ENCODE assay signal across 1 cellular context in the genomic region with DNA sequence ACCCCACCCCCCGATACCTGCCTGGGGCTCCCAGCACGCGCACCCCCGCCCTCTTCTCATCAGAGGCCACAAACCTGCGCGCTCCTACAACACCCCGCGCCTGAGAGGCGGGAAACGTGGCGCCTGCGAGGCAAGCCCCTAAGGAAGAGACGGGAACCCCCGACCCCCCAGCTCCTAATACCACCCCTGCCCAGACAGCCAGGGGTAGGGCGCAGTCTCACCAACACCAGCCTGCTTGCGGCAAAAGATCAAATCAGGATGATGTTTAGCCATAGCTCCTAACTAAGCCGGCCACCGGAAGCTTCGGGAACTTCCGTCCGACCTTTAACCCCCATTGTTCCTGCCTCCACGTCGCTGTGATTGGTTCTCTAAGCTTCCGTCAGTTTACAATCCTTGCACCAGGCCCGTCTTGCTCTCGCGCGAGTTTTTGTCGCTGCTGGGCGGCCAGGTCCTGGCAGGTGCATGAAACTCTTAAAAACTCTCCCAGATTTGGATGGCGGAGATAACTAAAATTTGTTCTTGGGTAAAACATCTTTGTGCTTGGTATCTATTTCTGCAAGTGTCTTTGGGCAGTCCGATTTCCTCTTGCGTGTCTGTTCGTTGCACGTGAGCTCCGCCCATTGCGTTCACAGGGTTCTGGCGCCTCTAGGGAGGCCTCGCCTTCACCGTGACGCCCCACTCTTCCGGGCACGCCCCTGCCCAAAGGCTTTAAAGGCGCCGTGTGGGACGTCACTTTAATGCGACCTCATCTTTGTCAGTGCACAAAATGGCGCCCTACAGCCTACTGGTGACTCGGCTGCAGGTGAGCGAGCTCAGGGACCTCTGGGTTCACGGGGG.
TF ChIP-seq lines count a peak whose summit lies in the region.

A gene (plus strand): TSS at position 737 of the 837 bp plus-strand sequence. CDS start 30 bp downstream, at position 767.
A gene with protein sequence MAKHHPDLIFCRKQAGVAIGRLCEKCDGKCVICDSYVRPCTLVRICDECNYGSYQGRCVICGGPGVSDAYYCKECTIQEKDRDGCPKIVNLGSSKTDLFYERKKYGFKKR (minus strand): TSS at position 312 of the 837 bp plus-strand sequence. CDS start 39 bp downstream, at position 273.

TF ChIP-seq in HepG2, 621 proteins besides CTCF, POLR2A, EP300 and RAD21 (continued from another document and continues in another):
- TF ChIP-seq POLR2G (IDR thresholded peaks at IDR 0.05; ENCODE audit: low read depth, low read length) (peak; percentile 80), MIXL1 (CRISPR knock-in tag; IDR thresholded peaks at IDR 0.05) (no peak; the same call in 1 of the 2 replicates), FOXJ3 (CRISPR knock-in tag; IDR thresholded peaks at IDR 0.05; ENCODE audit: borderline replicate concordance) (peak; percentile 47; the same call in 1 of the 2 replicates), TBL1XR1 (IDR thresholded peaks at IDR 0.05; ENCODE audit: borderline replicate concordance, low read length, partially characterized antibody) (no peak), ZC3H4 (CRISPR knock-in tag; IDR thresholded peaks at IDR 0.05; ENCODE audit: borderline replicate concordance) (no peak; the same call in 1 of the 2 replicates), TSC22D2 (CRISPR knock-in tag; IDR thresholded peaks at IDR 0.05; ENCODE audit: borderline replicate concordance) (no peak), IRX3 (CRISPR knock-in tag; IDR thresholded peaks at IDR 0.05; ENCODE audit: borderline replicate concordance, low read depth) (peak; percentile 31; the same call in 1 of the 2 replicates), ZNF124 (CRISPR knock-in tag; IDR thresholded peaks at IDR 0.05) (0 out of 2 replicates have a peak, but pooled peaks have one; percentile 17), ZKSCAN8 (CRISPR knock-in tag; IDR thresholded peaks at IDR 0.05; ENCODE audit: borderline replicate concordance) (peak; percentile 42; the same call in 1 of the 2 replicates), TGIF2 (CRISPR knock-in tag; IDR thresholded peaks at IDR 0.05) (peak; percentile 79; the same call in 1 of the 2 replicates), SIN3A (IDR thresholded peaks at IDR 0.05; ENCODE audit: borderline replicate concordance, low read depth, low read length) (peak; percentile 83), HCFC1 (IDR thresholded peaks at IDR 0.05; ENCODE audit: low read depth, low read length) (peak; percentile 75; the same call in 1 of the 2 replicates), HOXD1 (CRISPR knock-in tag; IDR thresholded peaks at IDR 0.05) (peak; percentile 54; the same call in 1 of the 2 replicates), ATF7 (IDR thresholded peaks at IDR 0.05) (no peak; the same call in 1 of the 2 replicates), ATF7 (CRISPR knock-in tag; IDR thresholded peaks at IDR 0.05) (0 out of 2 replicates have a peak, but pooled peaks have one; percentile 77), CBFB (CRISPR knock-in tag; IDR thresholded peaks at IDR 0.05) (no peak), ARNTL (CRISPR knock-in tag; IDR thresholded peaks at IDR 0.05) (peak; percentile 73; the same call in 1 of the 2 replicates), SIN3B (IDR thresholded peaks at IDR 0.05; ENCODE audit: low read length) (peak; percentile 98), GFI1 (CRISPR knock-in tag; IDR thresholded peaks at IDR 0.05; ENCODE audit: borderline replicate concordance) (no peak; the same call in 1 of the 2 replicates), GABPB1 (CRISPR knock-in tag; IDR thresholded peaks at IDR 0.05) (peak; percentile 91), CREM (IDR thresholded peaks at IDR 0.05) (peak; percentile 99), CREM (CRISPR knock-in tag; IDR thresholded peaks at IDR 0.05) (peak; percentile 87), SP2 (CRISPR knock-in tag; IDR thresholded peaks at IDR 0.05) (peak; percentile 91), EEA1 (CRISPR knock-in tag; IDR thresholded peaks at IDR 0.05; ENCODE audit: borderline replicate concordance) (no peak), ZSCAN20 (CRISPR knock-in tag; IDR thresholded peaks at IDR 0.05; ENCODE audit: borderline replicate concordance) (no peak), SOX13 (IDR thresholded peaks at IDR 0.05) (no peak), SOX13 (CRISPR knock-in tag; conservative IDR thresholded peaks at IDR 0.05 in 1 of 2, IDR thresholded peaks at IDR 0.05 in 1 of 2) (peak in 1 of 2 experiments; percentile 25; a peak in 1 of 4 replicates), ARID2 (CRISPR knock-in tag; IDR thresholded peaks at IDR 0.05; ENCODE audit: borderline replicate concordance) (no peak), ZIK1 (CRISPR knock-in tag; IDR thresholded peaks at IDR 0.05; ENCODE audit: borderline replicate concordance, low read depth) (peak; percentile 75; the same call in 1 of the 2 replicates), HNRNPLL (IDR thresholded peaks at IDR 0.05; ENCODE audit: low read depth, low read length, poor library complexity, severe bottlenecking) (peak; percentile 73), XRCC5 (optimal IDR thresholded peaks at IDR 0.05; ENCODE audit: low read length) (peak; percentile 16), RFXANK (CRISPR knock-in tag; IDR thresholded peaks at IDR 0.05) (no peak), ZNF841 (CRISPR knock-in tag; IDR thresholded peaks at IDR 0.05; ENCODE audit: borderline replicate concordance) (no peak), RBM39 (IDR thresholded peaks at IDR 0.05; ENCODE audit: low read depth, low read length, poor library complexity, severe bottlenecking) (peak; percentile 73), EHMT2 (IDR thresholded peaks at IDR 0.05; ENCODE audit: borderline replicate concordance, low read depth, low read length) (no peak)
- TF ChIP-seq, protein P1, sequence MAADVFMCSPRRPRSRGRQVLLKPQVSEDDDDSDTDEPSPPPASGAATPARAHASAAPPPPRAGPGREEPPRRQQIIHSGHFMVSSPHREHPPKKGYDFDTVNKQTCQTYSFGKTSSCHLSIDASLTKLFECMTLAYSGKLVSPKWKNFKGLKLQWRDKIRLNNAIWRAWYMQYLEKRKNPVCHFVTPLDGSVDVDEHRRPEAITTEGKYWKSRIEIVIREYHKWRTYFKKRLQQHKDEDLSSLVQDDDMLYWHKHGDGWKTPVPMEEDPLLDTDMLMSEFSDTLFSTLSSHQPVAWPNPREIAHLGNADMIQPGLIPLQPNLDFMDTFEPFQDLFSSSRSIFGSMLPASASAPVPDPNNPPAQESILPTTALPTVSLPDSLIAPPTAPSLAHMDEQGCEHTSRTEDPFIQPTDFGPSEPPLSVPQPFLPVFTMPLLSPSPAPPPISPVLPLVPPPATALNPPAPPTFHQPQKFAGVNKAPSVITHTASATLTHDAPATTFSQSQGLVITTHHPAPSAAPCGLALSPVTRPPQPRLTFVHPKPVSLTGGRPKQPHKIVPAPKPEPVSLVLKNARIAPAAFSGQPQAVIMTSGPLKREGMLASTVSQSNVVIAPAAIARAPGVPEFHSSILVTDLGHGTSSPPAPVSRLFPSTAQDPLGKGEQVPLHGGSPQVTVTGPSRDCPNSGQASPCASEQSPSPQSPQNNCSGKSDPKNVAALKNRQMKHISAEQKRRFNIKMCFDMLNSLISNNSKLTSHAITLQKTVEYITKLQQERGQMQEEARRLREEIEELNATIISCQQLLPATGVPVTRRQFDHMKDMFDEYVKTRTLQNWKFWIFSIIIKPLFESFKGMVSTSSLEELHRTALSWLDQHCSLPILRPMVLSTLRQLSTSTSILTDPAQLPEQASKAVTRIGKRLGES (CRISPR knock-in tag; IDR thresholded peaks at IDR 0.05; ENCODE audit: borderline replicate concordance): peak; percentile 43; the same call in 1 of the 2 replicates
- TF ChIP-seq, protein P2, sequence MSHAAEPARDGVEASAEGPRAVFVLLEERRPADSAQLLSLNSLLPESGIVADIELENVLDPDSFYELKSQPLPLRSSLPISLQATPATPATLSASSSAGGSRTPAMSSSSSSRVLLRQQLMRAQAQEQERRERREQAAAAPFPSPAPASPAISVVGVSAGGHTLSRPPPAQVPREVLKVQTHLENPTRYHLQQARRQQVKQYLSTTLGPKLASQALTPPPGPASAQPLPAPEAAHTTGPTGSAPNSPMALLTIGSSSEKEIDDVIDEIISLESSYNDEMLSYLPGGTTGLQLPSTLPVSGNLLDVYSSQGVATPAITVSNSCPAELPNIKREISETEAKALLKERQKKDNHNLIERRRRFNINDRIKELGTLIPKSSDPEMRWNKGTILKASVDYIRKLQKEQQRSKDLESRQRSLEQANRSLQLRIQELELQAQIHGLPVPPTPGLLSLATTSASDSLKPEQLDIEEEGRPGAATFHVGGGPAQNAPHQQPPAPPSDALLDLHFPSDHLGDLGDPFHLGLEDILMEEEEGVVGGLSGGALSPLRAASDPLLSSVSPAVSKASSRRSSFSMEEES (CRISPR knock-in tag; IDR thresholded peaks at IDR 0.05): peak; percentile 66; the same call in 1 of the 2 replicates
- TF ChIP-seq, protein P3, sequence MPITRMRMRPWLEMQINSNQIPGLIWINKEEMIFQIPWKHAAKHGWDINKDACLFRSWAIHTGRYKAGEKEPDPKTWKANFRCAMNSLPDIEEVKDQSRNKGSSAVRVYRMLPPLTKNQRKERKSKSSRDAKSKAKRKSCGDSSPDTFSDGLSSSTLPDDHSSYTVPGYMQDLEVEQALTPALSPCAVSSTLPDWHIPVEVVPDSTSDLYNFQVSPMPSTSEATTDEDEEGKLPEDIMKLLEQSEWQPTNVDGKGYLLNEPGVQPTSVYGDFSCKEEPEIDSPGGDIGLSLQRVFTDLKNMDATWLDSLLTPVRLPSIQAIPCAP (CRISPR knock-in tag; IDR thresholded peaks at IDR 0.05; ENCODE audit: low read depth): no peak
- TF ChIP-seq, protein P4, sequence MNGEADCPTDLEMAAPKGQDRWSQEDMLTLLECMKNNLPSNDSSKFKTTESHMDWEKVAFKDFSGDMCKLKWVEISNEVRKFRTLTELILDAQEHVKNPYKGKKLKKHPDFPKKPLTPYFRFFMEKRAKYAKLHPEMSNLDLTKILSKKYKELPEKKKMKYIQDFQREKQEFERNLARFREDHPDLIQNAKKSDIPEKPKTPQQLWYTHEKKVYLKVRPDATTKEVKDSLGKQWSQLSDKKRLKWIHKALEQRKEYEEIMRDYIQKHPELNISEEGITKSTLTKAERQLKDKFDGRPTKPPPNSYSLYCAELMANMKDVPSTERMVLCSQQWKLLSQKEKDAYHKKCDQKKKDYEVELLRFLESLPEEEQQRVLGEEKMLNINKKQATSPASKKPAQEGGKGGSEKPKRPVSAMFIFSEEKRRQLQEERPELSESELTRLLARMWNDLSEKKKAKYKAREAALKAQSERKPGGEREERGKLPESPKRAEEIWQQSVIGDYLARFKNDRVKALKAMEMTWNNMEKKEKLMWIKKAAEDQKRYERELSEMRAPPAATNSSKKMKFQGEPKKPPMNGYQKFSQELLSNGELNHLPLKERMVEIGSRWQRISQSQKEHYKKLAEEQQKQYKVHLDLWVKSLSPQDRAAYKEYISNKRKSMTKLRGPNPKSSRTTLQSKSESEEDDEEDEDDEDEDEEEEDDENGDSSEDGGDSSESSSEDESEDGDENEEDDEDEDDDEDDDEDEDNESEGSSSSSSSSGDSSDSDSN (CRISPR knock-in tag; IDR thresholded peaks at IDR 0.05): peak; percentile 59
- TF ChIP-seq, protein P5, sequence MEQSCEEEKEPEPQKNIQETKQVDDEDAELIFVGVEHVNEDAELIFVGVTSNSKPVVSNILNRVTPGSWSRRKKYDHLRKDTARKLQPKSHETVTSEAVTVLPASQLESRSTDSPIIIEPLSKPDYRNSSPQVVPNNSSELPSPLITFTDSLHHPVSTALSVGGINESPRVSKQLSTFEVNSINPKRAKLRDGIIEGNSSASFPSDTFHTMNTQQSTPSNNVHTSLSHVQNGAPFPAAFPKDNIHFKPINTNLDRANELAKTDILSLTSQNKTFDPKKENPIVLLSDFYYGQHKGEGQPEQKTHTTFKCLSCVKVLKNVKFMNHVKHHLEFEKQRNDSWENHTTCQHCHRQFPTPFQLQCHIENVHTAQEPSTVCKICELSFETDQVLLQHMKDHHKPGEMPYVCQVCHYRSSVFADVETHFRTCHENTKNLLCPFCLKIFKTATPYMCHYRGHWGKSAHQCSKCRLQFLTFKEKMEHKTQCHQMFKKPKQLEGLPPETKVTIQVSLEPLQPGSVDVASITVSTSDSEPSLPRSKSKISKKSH (CRISPR knock-in tag; IDR thresholded peaks at IDR 0.05; ENCODE audit: borderline replicate concordance): no peak
- TF ChIP-seq, protein P6, sequence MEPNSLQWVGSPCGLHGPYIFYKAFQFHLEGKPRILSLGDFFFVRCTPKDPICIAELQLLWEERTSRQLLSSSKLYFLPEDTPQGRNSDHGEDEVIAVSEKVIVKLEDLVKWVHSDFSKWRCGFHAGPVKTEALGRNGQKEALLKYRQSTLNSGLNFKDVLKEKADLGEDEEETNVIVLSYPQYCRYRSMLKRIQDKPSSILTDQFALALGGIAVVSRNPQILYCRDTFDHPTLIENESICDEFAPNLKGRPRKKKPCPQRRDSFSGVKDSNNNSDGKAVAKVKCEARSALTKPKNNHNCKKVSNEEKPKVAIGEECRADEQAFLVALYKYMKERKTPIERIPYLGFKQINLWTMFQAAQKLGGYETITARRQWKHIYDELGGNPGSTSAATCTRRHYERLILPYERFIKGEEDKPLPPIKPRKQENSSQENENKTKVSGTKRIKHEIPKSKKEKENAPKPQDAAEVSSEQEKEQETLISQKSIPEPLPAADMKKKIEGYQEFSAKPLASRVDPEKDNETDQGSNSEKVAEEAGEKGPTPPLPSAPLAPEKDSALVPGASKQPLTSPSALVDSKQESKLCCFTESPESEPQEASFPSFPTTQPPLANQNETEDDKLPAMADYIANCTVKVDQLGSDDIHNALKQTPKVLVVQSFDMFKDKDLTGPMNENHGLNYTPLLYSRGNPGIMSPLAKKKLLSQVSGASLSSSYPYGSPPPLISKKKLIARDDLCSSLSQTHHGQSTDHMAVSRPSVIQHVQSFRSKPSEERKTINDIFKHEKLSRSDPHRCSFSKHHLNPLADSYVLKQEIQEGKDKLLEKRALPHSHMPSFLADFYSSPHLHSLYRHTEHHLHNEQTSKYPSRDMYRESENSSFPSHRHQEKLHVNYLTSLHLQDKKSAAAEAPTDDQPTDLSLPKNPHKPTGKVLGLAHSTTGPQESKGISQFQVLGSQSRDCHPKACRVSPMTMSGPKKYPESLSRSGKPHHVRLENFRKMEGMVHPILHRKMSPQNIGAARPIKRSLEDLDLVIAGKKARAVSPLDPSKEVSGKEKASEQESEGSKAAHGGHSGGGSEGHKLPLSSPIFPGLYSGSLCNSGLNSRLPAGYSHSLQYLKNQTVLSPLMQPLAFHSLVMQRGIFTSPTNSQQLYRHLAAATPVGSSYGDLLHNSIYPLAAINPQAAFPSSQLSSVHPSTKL (CRISPR knock-in tag; IDR thresholded peaks at IDR 0.05): peak; percentile 48; the same call in 1 of the 2 replicates
- TF ChIP-seq, protein P7, sequence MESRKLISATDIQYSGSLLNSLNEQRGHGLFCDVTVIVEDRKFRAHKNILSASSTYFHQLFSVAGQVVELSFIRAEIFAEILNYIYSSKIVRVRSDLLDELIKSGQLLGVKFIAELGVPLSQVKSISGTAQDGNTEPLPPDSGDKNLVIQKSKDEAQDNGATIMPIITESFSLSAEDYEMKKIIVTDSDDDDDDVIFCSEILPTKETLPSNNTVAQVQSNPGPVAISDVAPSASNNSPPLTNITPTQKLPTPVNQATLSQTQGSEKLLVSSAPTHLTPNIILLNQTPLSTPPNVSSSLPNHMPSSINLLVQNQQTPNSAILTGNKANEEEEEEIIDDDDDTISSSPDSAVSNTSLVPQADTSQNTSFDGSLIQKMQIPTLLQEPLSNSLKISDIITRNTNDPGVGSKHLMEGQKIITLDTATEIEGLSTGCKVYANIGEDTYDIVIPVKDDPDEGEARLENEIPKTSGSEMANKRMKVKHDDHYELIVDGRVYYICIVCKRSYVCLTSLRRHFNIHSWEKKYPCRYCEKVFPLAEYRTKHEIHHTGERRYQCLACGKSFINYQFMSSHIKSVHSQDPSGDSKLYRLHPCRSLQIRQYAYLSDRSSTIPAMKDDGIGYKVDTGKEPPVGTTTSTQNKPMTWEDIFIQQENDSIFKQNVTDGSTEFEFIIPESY (CRISPR knock-in tag; IDR thresholded peaks at IDR 0.05): 0 out of 2 replicates have a peak, but pooled peaks have one; percentile 8
